Comparison of ENCODE assay signal across 16 cellular contexts in the genomic region with DNA sequence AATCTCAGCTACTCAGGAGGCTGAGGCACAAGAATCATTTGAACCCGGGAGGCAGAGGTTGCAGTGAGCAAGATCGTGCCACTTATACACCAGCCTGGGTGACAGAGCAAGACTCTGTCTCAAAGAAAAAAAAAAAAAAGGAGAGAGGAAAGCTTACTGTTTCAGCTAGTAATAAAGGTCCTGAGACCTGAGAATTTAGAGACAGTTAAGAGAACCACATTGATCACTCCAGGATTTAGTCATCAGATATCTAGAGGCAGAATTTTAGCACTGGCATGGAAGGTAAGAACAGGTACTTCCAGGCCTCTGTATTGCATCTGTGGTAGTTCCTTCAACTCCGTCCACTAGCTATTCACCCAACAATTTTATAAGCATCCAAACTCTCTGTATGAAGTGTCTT. TPM values are rescaled to one million over a fixed set of nuclear protein-coding genes. Genes with fewer than 3 reads are reported as not detected.
A peak's percentile ranks its signal among the peaks of the same experiment; 100 is the strongest.
DNase-seq lines count a peak whose midpoint lies in the region; ATAC-seq lines count a peak whose summit lies in the region.
"Had no signal": no experiment of that assay in that cellular context is flagged by ENCODE, and none has a peak within 500 bp of the region (broad histone marks: within the 10 kb centered on the region; RNA-seq: fewer than 3 reads in every experiment).

No MANE protein-coding gene starts in this region.

- no peaks in the 10 kb centered on the region for H3K9me3 Mint-ChIP-seq in activated CD8-positive, alpha-beta memory T cell treated with anti-CD3 and anti-CD28 coated beads, Interleukin-2, amount 10 ng/mL, durations not matched to agents 7 days and 5 days (ENCODE audit: low read depth)
- H3K9me3 Mint-ChIP-seq in activated naive CD4-positive, alpha-beta T cell treated with anti-CD3 and anti-CD28 coated beads, Interleukin-2, amount 50 U/mL, for 72 hours, result no peaks in the 10 kb centered on the region
- no peaks in the 10 kb centered on the region for H3K9me3 Mint-ChIP-seq in activated T-helper 17 cell treated with anti-CD3 and anti-CD28 coated beads, Interleukin-2, amount 50 U/mL, for 72 hours
- H3K9me3 Mint-ChIP-seq in stimulated activated effector memory CD8-positive, alpha-beta T cell treated with anti-CD3 and anti-CD28 coated beads, Interleukin-12 subunit alpha, Interleukin-12 subunit beta, amount 100 ng/mL, for 72 hours, result no peaks in the 10 kb centered on the region
- H3K9me3 Mint-ChIP-seq: CD4-positive, alpha-beta memory T cell had no signal

- H3K4me3 Mint-ChIP-seq in activated CD8-positive, alpha-beta memory T cell treated with anti-CD3 and anti-CD28 coated beads, Interleukin-2, amount 10 ng/mL, durations not matched to agents 7 days and 5 days, result no peak overlapping the region
- no peak overlapping the region for H3K4me3 Mint-ChIP-seq in activated T-helper 17 cell treated with anti-CD3 and anti-CD28 coated beads, Interleukin-2, amount 50 U/mL, for 72 hours
- H3K4me3 Mint-ChIP-seq in stimulated activated effector memory CD8-positive, alpha-beta T cell treated with anti-CD3 and anti-CD28 coated beads, Interleukin-12 subunit alpha, Interleukin-12 subunit beta, amount 100 ng/mL, for 72 hours, result no peak overlapping the region
- H3K4me3 Mint-ChIP-seq: CD4-positive, alpha-beta memory T cell had no signal

- ATAC-seq in activated CD8-positive, alpha-beta memory T cell treated with anti-CD3 and anti-CD28 coated beads, Interleukin-2, amount 10 ng/mL, durations not matched to agents 7 days and 5 days, result peak; percentile 17
- ATAC-seq in activated naive CD4-positive, alpha-beta T cell treated with anti-CD3 and anti-CD28 coated beads, Interleukin-2, amount 50 U/mL, for 72 hours, result peak; percentile 62 to 90
- peak; percentile 85 for ATAC-seq in activated T-helper 17 cell treated with anti-CD3 and anti-CD28 coated beads, Interleukin-2, amount 50 U/mL, for 72 hours (replicated peaks)
- peak; percentile 75 for ATAC-seq in stimulated activated effector memory CD8-positive, alpha-beta T cell treated with anti-CD3 and anti-CD28 coated beads, Interleukin-12 subunit alpha, Interleukin-12 subunit beta, amount 100 ng/mL, for 72 hours

- no peaks in the 10 kb centered on the region for H3K27me3 Mint-ChIP-seq in activated CD8-positive, alpha-beta memory T cell treated with anti-CD3 and anti-CD28 coated beads, Interleukin-2, amount 10 ng/mL, durations not matched to agents 7 days and 5 days
- no peaks in the 10 kb centered on the region for H3K27me3 Mint-ChIP-seq in activated T-helper 17 cell treated with anti-CD3 and anti-CD28 coated beads, Interleukin-2, amount 50 U/mL, for 72 hours
- H3K27me3 Mint-ChIP-seq: CD4-positive, alpha-beta memory T cell had no signal

- DNase-seq in activated CD8-positive, alpha-beta memory T cell treated with anti-CD3 and anti-CD28 coated beads, Interleukin-2, amount 10 ng/mL, durations not matched to agents 7 days and 5 days, result no peak
- no peak for DNase-seq in activated CD8-positive, alpha-beta memory T cell treated with anti-CD3 and anti-CD28 coated beads, Interleukin-2, amount 50 U/mL, for 4 hours
- no peak for DNase-seq in activated naive CD4-positive, alpha-beta T cell treated with anti-CD3 and anti-CD28 coated beads, Interleukin-2, amount 50 U/mL, for 72 hours (ENCODE audit: low spot score in 2 of 2)
- DNase-seq in activated naive CD4-positive, alpha-beta T cell treated with anti-CD3 and anti-CD28 coated beads, Interleukin-2, amount 50 U/mL, for 16 hours, result no peak
- no peak for DNase-seq in stimulated activated effector memory CD8-positive, alpha-beta T cell treated with anti-CD3 and anti-CD28 coated beads, Interleukin-12 subunit alpha, Interleukin-12 subunit beta, amount 100 ng/mL, for 72 hours (ENCODE audit: low spot score in 2 of 2)
- DNase-seq in NCI-H2029 (lab: John Stamatoyannopoulos, UW), result no peak
- DNase-seq: C1 segment of cervical spinal cord; Calu3; CD4-positive, alpha-beta memory T cell; COR-L47; DMS53; DMS79 treated with DMSO at 0.1 percent for 48 hours; GF-D8; GOT3; HCEC 1CT had no signal

- CTCF ChIA-PET in activated CD8-positive, alpha-beta memory T cell treated with anti-CD3 and anti-CD28 coated beads, Interleukin-2, amount 10 ng/mL, durations not matched to agents 7 days and 5 days (lab: Charles Lee), result interaction anchor here (0.8 to 1.3 kb wide), 2 partner anchors 21 to 319 kb away, joined by 3 read pairs; no protein-coding TSS in a partner anchor

- H3K27ac Mint-ChIP-seq in activated CD8-positive, alpha-beta memory T cell treated with anti-CD3 and anti-CD28 coated beads, Interleukin-2, amount 10 ng/mL, durations not matched to agents 7 days and 5 days, result peak overlapping the region; percentile 4
- H3K27ac Mint-ChIP-seq in activated naive CD4-positive, alpha-beta T cell treated with anti-CD3 and anti-CD28 coated beads, Interleukin-2, amount 50 U/mL, for 72 hours, result no peak overlapping the region
- H3K27ac Mint-ChIP-seq in activated T-helper 17 cell treated with anti-CD3 and anti-CD28 coated beads, Interleukin-2, amount 50 U/mL, for 72 hours, result peak overlapping the region; percentile 41
- H3K27ac Mint-ChIP-seq in stimulated activated effector memory CD8-positive, alpha-beta T cell treated with anti-CD3 and anti-CD28 coated beads, Interleukin-12 subunit alpha, Interleukin-12 subunit beta, amount 100 ng/mL, for 72 hours, result no peak overlapping the region

- peaks cover 46% of the 10 kb centered on the region for H3K4me1 Mint-ChIP-seq in activated CD8-positive, alpha-beta memory T cell treated with anti-CD3 and anti-CD28 coated beads, Interleukin-2, amount 10 ng/mL, durations not matched to agents 7 days and 5 days
- H3K4me1 Mint-ChIP-seq in activated T-helper 17 cell treated with anti-CD3 and anti-CD28 coated beads, Interleukin-2, amount 50 U/mL, for 72 hours, result peaks cover 31% of the 10 kb centered on the region
- H3K4me1 Mint-ChIP-seq in stimulated activated effector memory CD8-positive, alpha-beta T cell treated with anti-CD3 and anti-CD28 coated beads, Interleukin-12 subunit alpha, Interleukin-12 subunit beta, amount 100 ng/mL, for 72 hours, result peaks cover 32% of the 10 kb centered on the region

- H3K36me3 Mint-ChIP-seq in activated CD8-positive, alpha-beta memory T cell treated with anti-CD3 and anti-CD28 coated beads, Interleukin-2, amount 10 ng/mL, durations not matched to agents 7 days and 5 days, result peaks cover 50% of the 10 kb centered on the region
- peaks cover 6 to 8% of the 10 kb centered on the region in 2 donors for H3K36me3 Mint-ChIP-seq in activated naive CD4-positive, alpha-beta T cell treated with anti-CD3 and anti-CD28 coated beads, Interleukin-2, amount 50 U/mL, for 72 hours
- peaks cover 75% of the 10 kb centered on the region for H3K36me3 Mint-ChIP-seq in activated T-helper 17 cell treated with anti-CD3 and anti-CD28 coated beads, Interleukin-2, amount 50 U/mL, for 72 hours (ENCODE audit: low read depth)
- H3K36me3 Mint-ChIP-seq in stimulated activated effector memory CD8-positive, alpha-beta T cell treated with anti-CD3 and anti-CD28 coated beads, Interleukin-12 subunit alpha, Interleukin-12 subunit beta, amount 100 ng/mL, for 72 hours, result peaks cover 49% of the 10 kb centered on the region

RNA-seq across cellular contexts. Expression of gene COG5, which starts 7.8 kb away (rescaled TPM):
- total RNA-seq in activated CD8-positive, alpha-beta memory T cell treated with anti-CD3 and anti-CD28 coated beads, Interleukin-2, amount 10 ng/mL, durations not matched to agents 7 days and 5 days, result 10 to 100 TPM; 37.1 to 44.6 TPM
- total RNA-seq in activated naive CD4-positive, alpha-beta T cell treated with anti-CD3 and anti-CD28 coated beads, Interleukin-2, amount 50 U/mL, for 72 hours, result 10 to 100 TPM; 30.9 to 49.2 TPM
- total RNA-seq in activated T-helper 17 cell treated with anti-CD3 and anti-CD28 coated beads, Interleukin-2, amount 50 U/mL, for 72 hours, result 10 to 100 TPM; 33.7 to 36.3 TPM

RNA-seq across cellular contexts. Expression of gene DUS4L, which starts 7.9 kb away (rescaled TPM):
- 10 to 100 TPM in 1 of 2 experiments, 1 to 10 TPM in 1; 9.3 to 10.2 TPM for total RNA-seq in activated CD8-positive, alpha-beta memory T cell treated with anti-CD3 and anti-CD28 coated beads, Interleukin-2, amount 10 ng/mL, durations not matched to agents 7 days and 5 days
- 10 to 100 TPM in 1 of 2 donors, 1 to 10 TPM in 1; 8.9 to 11.7 TPM for total RNA-seq in activated naive CD4-positive, alpha-beta T cell treated with anti-CD3 and anti-CD28 coated beads, Interleukin-2, amount 50 U/mL, for 72 hours
- total RNA-seq in activated T-helper 17 cell treated with anti-CD3 and anti-CD28 coated beads, Interleukin-2, amount 50 U/mL, for 72 hours, result 10 to 100 TPM in 1 of 2 donors, 1 to 10 TPM in 1; 9.2 to 12.9 TPM

RNA-seq across cellular contexts. Expression of gene BCAP29, which starts 24.2 kb away (rescaled TPM):
- total RNA-seq in activated CD8-positive, alpha-beta memory T cell treated with anti-CD3 and anti-CD28 coated beads, Interleukin-2, amount 10 ng/mL, durations not matched to agents 7 days and 5 days, result 10 to 100 TPM; 42.7 to 47.1 TPM
- total RNA-seq in activated naive CD4-positive, alpha-beta T cell treated with anti-CD3 and anti-CD28 coated beads, Interleukin-2, amount 50 U/mL, for 72 hours, result 10 to 100 TPM; 19.5 to 23.3 TPM
- 10 to 100 TPM; 33.3 to 51.6 TPM for total RNA-seq in activated T-helper 17 cell treated with anti-CD3 and anti-CD28 coated beads, Interleukin-2, amount 50 U/mL, for 72 hours

Comparison
In these comparisons a context has a peak if more than half of its experiments do, and no peak if none do; other contexts are left out.
1. ATAC-seq: peak in every context shown above with its lines; median percentile 85 in activated T-helper 17 cell treated with anti-CD3 and anti-CD28 coated beads, Interleukin-2, amount 50 U/mL, for 72 hours; 76 in activated naive CD4-positive, alpha-beta T cell treated with anti-CD3 and anti-CD28 coated beads, Interleukin-2, amount 50 U/mL, for 72 hours; 75 in stimulated activated effector memory CD8-positive, alpha-beta T cell treated with anti-CD3 and anti-CD28 coated beads, Interleukin-12 subunit alpha, Interleukin-12 subunit beta, amount 100 ng/mL, for 72 hours; 17 in activated CD8-positive, alpha-beta memory T cell treated with anti-CD3 and anti-CD28 coated beads, Interleukin-2, amount 10 ng/mL, durations not matched to agents 7 days and 5 days.
2. H3K27ac Mint-ChIP-seq: peak in activated CD8-positive, alpha-beta memory T cell treated with anti-CD3 and anti-CD28 coated beads, Interleukin-2, amount 10 ng/mL, durations not matched to agents 7 days and 5 days (single experiment) and activated T-helper 17 cell treated with anti-CD3 and anti-CD28 coated beads, Interleukin-2, amount 50 U/mL, for 72 hours (single experiment); none in activated naive CD4-positive, alpha-beta T cell treated with anti-CD3 and anti-CD28 coated beads, Interleukin-2, amount 50 U/mL, for 72 hours (0 of 2) and stimulated activated effector memory CD8-positive, alpha-beta T cell treated with anti-CD3 and anti-CD28 coated beads, Interleukin-12 subunit alpha, Interleukin-12 subunit beta, amount 100 ng/mL, for 72 hours (single experiment).